Comparison of ENCODE assay signal across 9 cellular contexts in the genomic region with DNA sequence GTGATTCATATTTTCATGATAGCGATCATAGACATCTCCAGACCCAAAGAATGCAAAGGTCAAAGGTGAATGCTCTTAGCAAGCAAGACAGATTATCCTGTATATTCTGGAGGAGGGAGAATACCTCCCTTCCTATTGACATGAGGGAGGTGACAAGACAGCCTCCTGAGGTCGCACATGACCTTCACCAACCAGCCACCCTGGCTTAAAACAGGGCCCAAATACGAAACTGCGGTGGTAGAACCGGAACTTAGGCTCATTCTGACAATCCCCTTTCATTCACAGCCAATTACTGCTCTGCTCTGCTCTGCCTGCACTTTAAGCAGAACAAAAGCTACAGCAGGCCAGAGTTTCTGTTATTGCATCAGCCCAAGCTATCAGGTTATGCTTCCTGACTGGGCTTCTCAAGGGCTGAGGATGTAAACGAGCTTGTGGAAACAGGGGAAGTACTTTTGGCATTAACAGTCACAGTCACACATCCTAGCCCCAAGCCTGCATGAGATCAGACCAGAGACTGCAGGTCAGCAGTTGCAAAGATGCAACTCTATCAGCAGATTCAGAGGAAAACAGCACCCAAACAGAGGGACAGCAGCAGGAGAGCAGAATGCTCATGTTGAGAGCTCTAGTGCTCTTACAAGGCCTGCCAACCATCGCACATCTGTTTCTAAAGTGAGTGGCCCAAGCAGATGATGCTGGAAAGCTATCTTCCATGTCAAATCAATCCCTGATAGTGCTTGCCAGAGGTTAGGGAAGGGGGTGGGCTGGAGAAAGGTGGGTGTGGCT. TPM values are rescaled to one million over a fixed set of nuclear protein-coding genes. Genes with fewer than 3 reads are reported as not detected.
A peak's percentile ranks its signal among the peaks of the same experiment; 100 is the strongest.
DNase-seq lines count a peak whose midpoint lies in the region; ATAC-seq and TF ChIP-seq lines count a peak whose summit lies in the region.
"Had no signal": no experiment of that assay in that cellular context is flagged by ENCODE, and none has a peak within 500 bp of the region (broad histone marks: within the 10 kb centered on the region; RNA-seq: fewer than 3 reads in every experiment).

No MANE protein-coding gene starts in this region.

- H3K9me3 ChIP-seq in SJCRH30 (replicated peaks) (no peaks in the 10 kb centered on the region), transverse colon (no peaks in the 10 kb centered on the region)

- no peak for TF ChIP-seq CTCF in fibroblast of mammary gland (conservative IDR thresholded peaks at IDR 0.05; ENCODE audit: control insufficient read depth, insufficient read depth, low read depth, low read length)
- no peak for TF ChIP-seq CTCF in transverse colon (IDR thresholded peaks at IDR 0.05)

- in situ Hi-C loops in transverse colon (cut with MboI; ENCODE audit: low pct_ligation_motif_present in 1 of 4, low pct_unique_long_range_greater_than_20kb in 1 of 4, low sequenced_read_pairs in 3 of 4), result no loop called here

- no peak for TF ChIP-seq POLR2A in transverse colon (IDR thresholded peaks at IDR 0.05)

- intact Hi-C loops in transverse colon (cut with DNase I; ENCODE audit: low total_unique reads), result no loop called here

- ATAC-seq in GM18867 (IDR thresholded peaks at IDR 0.05; ENCODE audit: unreplicated experiment) (peak; percentile 69), HG02885 (IDR thresholded peaks at IDR 0.05; ENCODE audit: poor library complexity, unreplicated experiment) (peak; percentile 78), GM19463 (IDR thresholded peaks at IDR 0.05; ENCODE audit: unreplicated experiment) (no peak)

- peak overlapping the region; percentile 42 for H3K27ac ChIP-seq in SJCRH30
- no peak overlapping the region for H3K27ac ChIP-seq in transverse colon

- H3K36me3 ChIP-seq in SJCRH30, result peaks cover 10% of the 10 kb centered on the region; the same call in 1 of the 2 replicates
- H3K36me3 ChIP-seq in transverse colon, result no peaks in the 10 kb centered on the region

- DNase-seq in SJCRH30 (peak; percentile 27 to 64), fibroblast of mammary gland (ENCODE audit: low read depth) (peak; percentile 19), transverse colon (peak; percentile 14), NCI-H526 (lab: John Stamatoyannopoulos, UW) (no peak), T-helper 9 cell (no peak)
- DNase-seq: left cardiac atrium had no signal

- WGBS in transverse colon (ENCODE audit: low coverage in 1 of 2), 2 donors, result 71% methylated on average over 7 of the region's 7 CpGs; no CpG with 5 or more reads in 1 of the 2 donors

- H3K4me1 ChIP-seq in SJCRH30 (peaks cover 9% of the 10 kb centered on the region), transverse colon (no peaks in the 10 kb centered on the region)

- H3K27me3 ChIP-seq in SJCRH30 (no peaks in the 10 kb centered on the region), transverse colon (no peaks in the 10 kb centered on the region)

- no peak for TF ChIP-seq EP300 in transverse colon (IDR thresholded peaks at IDR 0.05; ENCODE audit: low read depth)

- H3K4me3 ChIP-seq in SJCRH30 (no peak overlapping the region), fibroblast of mammary gland (ENCODE audit: control insufficient read depth, low read depth, low read length) (no peak overlapping the region), transverse colon (no peak overlapping the region)

RNA-seq across cellular contexts. Expression of a gene that starts 51.2 kb away (rescaled TPM):
- 0.38 and 0.51 TPM in 2 replicates for total RNA-seq in SJCRH30 (2014; rRNA removed; shearing (Covaris generic))
- total RNA-seq in transverse colon, result under 1 TPM in 2 of 4 donors, not detected in 2; 0.14 to 0.16 TPM

Comparison
In these comparisons a context has a peak if more than half of its experiments do, and no peak if none do; other contexts are left out.
1. DNase-seq: peak in SJCRH30 (2 of 2), fibroblast of mammary gland (single experiment) and transverse colon (single experiment); none in NCI-H526 (0 of 2) and T-helper 9 cell (single experiment).